ENCODE assay signal across 14 cellular contexts in the genomic region with DNA sequence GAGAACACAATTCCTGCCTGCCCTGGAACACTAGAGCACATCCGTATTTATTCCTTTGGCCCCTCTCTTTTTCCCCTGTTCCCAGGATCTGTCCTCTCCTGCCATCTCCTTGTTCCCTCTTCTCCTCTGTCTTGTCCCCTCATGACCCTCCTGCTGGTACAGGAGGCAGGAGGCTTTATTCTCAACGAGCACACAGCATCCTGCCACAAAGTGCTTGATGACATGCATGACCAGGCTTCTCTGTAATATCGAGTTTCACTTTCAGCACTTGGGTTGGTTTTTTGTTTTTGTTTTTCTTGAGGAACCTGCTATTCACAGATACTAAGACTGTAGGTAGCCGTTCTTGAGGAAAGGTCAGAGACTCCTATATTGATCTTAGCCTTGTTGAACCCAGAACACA. TPM values are rescaled to one million over a fixed set of nuclear protein-coding genes. Genes with fewer than 3 reads are reported as not detected.
A peak's percentile ranks its signal among the peaks of the same experiment; 100 is the strongest.
DNase-seq lines count a peak whose midpoint lies in the region; ATAC-seq lines count a peak whose summit lies in the region.
"Had no signal": no experiment of that assay in that cellular context is flagged by ENCODE, and none has a peak within 500 bp of the region (broad histone marks: within the 10 kb centered on the region; RNA-seq: fewer than 3 reads in every experiment).

No MANE protein-coding gene starts in this region.

- CTCF ChIA-PET in activated naive CD4-positive, alpha-beta T cell treated with anti-CD3 and anti-CD28 coated beads for 36 hours (lab: Charles Lee) = interaction anchor here (1.2 kb wide), 1 partner anchor 491 kb away, joined by 4 read pairs; no protein-coding TSS in a partner anchor

- no peak overlapping the region for H3K27ac Mint-ChIP-seq in activated naive CD4-positive, alpha-beta T cell treated with anti-CD3 and anti-CD28 coated beads, Interleukin-2, amount 50 U/mL, for 24 hours
- no peak overlapping the region for H3K27ac Mint-ChIP-seq in activated naive CD4-positive, alpha-beta T cell treated with anti-CD3 and anti-CD28 coated beads for 36 hours
- H3K27ac Mint-ChIP-seq in activated naive CD8-positive, alpha-beta T cell treated with anti-CD3 and anti-CD28 coated beads for 36 hours = no peak overlapping the region
- H3K27ac Mint-ChIP-seq: HFFc6 had no signal

- H3K4me3 ChIP-seq in effector memory CD4-positive, alpha-beta T cell (ENCODE audit: insufficient read depth, low read depth, low read length, poor library complexity, severe bottlenecking) = no peak overlapping the region
- H3K4me3 ChIP-seq: upper lobe of left lung had no signal

- H3K4me3 Mint-ChIP-seq in activated naive CD4-positive, alpha-beta T cell treated with anti-CD3 and anti-CD28 coated beads, Interleukin-2, amount 50 U/mL, for 24 hours = peak overlapping the region; percentile 24
- no peak overlapping the region for H3K4me3 Mint-ChIP-seq in activated naive CD4-positive, alpha-beta T cell treated with anti-CD3 and anti-CD28 coated beads for 36 hours
- peak overlapping the region; percentile 34 for H3K4me3 Mint-ChIP-seq in activated naive CD8-positive, alpha-beta T cell treated with anti-CD3 and anti-CD28 coated beads for 36 hours

- no peaks in the 10 kb centered on the region for H3K27me3 Mint-ChIP-seq in activated naive CD4-positive, alpha-beta T cell treated with anti-CD3 and anti-CD28 coated beads, Interleukin-2, amount 50 U/mL, for 24 hours
- peaks cover 2% of the 10 kb centered on the region for H3K27me3 Mint-ChIP-seq in activated naive CD4-positive, alpha-beta T cell treated with anti-CD3 and anti-CD28 coated beads for 36 hours (ENCODE audit: low read depth)
- H3K27me3 Mint-ChIP-seq in activated naive CD8-positive, alpha-beta T cell treated with anti-CD3 and anti-CD28 coated beads for 36 hours = peaks cover 11% of the 10 kb centered on the region

- H3K27ac ChIP-seq in effector memory CD4-positive, alpha-beta T cell (ENCODE audit: insufficient read depth, low read length, poor library complexity, severe bottlenecking) = no peak overlapping the region
- H3K27ac ChIP-seq: upper lobe of left lung had no signal

- no peaks in the 10 kb centered on the region for H3K9me3 ChIP-seq in effector memory CD4-positive, alpha-beta T cell (ENCODE audit: control insufficient read depth, low read length)
- H3K9me3 ChIP-seq: upper lobe of left lung had no signal

- H3K4me1 Mint-ChIP-seq in activated naive CD4-positive, alpha-beta T cell treated with anti-CD3 and anti-CD28 coated beads, Interleukin-2, amount 50 U/mL, for 24 hours = peaks cover 12% of the 10 kb centered on the region
- peaks cover 10% of the 10 kb centered on the region for H3K4me1 Mint-ChIP-seq in activated naive CD4-positive, alpha-beta T cell treated with anti-CD3 and anti-CD28 coated beads for 36 hours (ENCODE audit: low read depth)
- H3K4me1 Mint-ChIP-seq in activated naive CD8-positive, alpha-beta T cell treated with anti-CD3 and anti-CD28 coated beads for 36 hours = peaks cover 8% of the 10 kb centered on the region

- H3K36me3 Mint-ChIP-seq in activated naive CD4-positive, alpha-beta T cell treated with anti-CD3 and anti-CD28 coated beads, Interleukin-2, amount 50 U/mL, for 24 hours = no peaks in the 10 kb centered on the region
- H3K36me3 Mint-ChIP-seq in activated naive CD4-positive, alpha-beta T cell treated with anti-CD3 and anti-CD28 coated beads for 36 hours (ENCODE audit: low read depth) = no peaks in the 10 kb centered on the region
- H3K36me3 Mint-ChIP-seq in activated naive CD8-positive, alpha-beta T cell treated with anti-CD3 and anti-CD28 coated beads for 36 hours = no peaks in the 10 kb centered on the region

- peaks cover 6% of the 10 kb centered on the region for H3K4me1 ChIP-seq in effector memory CD4-positive, alpha-beta T cell (ENCODE audit: control insufficient read depth, insufficient read depth, low read length, poor library complexity, severe bottlenecking)

- ATAC-seq in HG03378 (IDR thresholded peaks at IDR 0.05; ENCODE audit: unreplicated experiment) = peak; percentile 72

- intact Hi-C loops in activated naive CD4-positive, alpha-beta T cell treated with anti-CD3 and anti-CD28 coated beads for 36 hours (cut with micrococcal nuclease) = loop anchor here (2.0 to 10.0 kb wide), 2 partner anchors 557 to 595 kb away; a partner anchor contains a TSS

- H3K36me3 ChIP-seq in effector memory CD4-positive, alpha-beta T cell (ENCODE audit: control insufficient read depth, insufficient read depth, low read length) = no peaks in the 10 kb centered on the region
- H3K36me3 ChIP-seq: upper lobe of left lung had no signal

- H3K27me3 ChIP-seq in effector memory CD4-positive, alpha-beta T cell (replicated peaks; ENCODE audit: control insufficient read depth, insufficient read depth, low read length, poor library complexity, severe bottlenecking) = no peaks in the 10 kb centered on the region

- no peaks in the 10 kb centered on the region for H3K9me3 Mint-ChIP-seq in activated naive CD4-positive, alpha-beta T cell treated with anti-CD3 and anti-CD28 coated beads, Interleukin-2, amount 50 U/mL, for 24 hours
- no peaks in the 10 kb centered on the region for H3K9me3 Mint-ChIP-seq in activated naive CD4-positive, alpha-beta T cell treated with anti-CD3 and anti-CD28 coated beads for 36 hours
- H3K9me3 Mint-ChIP-seq in activated naive CD8-positive, alpha-beta T cell treated with anti-CD3 and anti-CD28 coated beads for 36 hours = no peaks in the 10 kb centered on the region
- H3K9me3 Mint-ChIP-seq: HFFc6 had no signal

- DNase-seq in activated naive CD4-positive, alpha-beta T cell treated with anti-CD3 and anti-CD28 coated beads for 36 hours = no peak
- DNase-seq in activated naive CD8-positive, alpha-beta T cell treated with anti-CD3 and anti-CD28 coated beads for 36 hours = no peak
- DNase-seq in AG20443 (ENCODE audit: low spot score) (no peak), NCI-H1048 (lab: John Stamatoyannopoulos, UW) (no peak), midbrain (lab: John Stamatoyannopoulos, UW) (no peak)
- DNase-seq in effector memory CD4-positive, alpha-beta T cell = no peak
- DNase-seq: activated CD4-positive, CD25-positive, alpha-beta regulatory T cell; HFFc6; Right ventricle myocardium superior; upper lobe of left lung had no signal

RNA-seq across cellular contexts. Expression of a gene that starts 35.3 kb away (rescaled TPM):
- total RNA-seq in activated naive CD4-positive, alpha-beta T cell treated with anti-CD3 and anti-CD28 coated beads for 36 hours = under 1 TPM; 0.22 to 0.29 TPM
- total RNA-seq in activated naive CD8-positive, alpha-beta T cell treated with anti-CD3 and anti-CD28 coated beads for 36 hours = under 1 TPM; 0.19 to 0.26 TPM
- total RNA-seq: fibroblast of lung, HFFc6, LHCN-M2 had no signal
